Comparison of ENCODE assay signal across 1 cellular context in the genomic region with DNA sequence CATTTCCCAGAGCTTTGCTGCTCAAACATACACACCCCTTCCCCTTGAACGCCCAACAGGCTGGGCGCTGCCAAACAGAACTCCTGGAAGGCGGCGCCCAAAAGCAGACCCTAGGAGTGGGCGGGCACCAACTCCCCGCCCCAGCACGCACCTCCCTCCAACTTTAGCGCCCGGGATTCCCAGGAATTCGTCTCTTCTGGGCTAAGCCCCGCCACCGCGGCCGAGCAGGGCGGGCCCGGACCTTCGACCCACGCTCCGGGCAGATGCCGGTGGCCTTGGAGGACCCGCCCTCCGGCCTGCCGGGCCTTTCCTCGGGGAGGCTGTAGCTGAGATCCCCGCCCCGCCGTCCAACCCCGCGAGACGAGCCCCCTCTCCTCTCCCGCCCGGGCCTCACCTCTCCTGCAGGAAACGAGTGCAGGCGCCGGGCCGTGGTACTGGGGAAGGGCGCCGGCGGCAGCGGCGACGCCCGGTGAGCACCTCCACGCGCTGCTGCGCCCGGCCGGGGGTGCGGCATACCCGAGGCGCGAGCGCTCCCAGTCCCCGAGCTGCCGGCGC.
A peak's percentile ranks its signal among the peaks of the same experiment; 100 is the strongest.
TF ChIP-seq lines count a peak whose summit lies in the region.

No MANE protein-coding gene starts in this region.

TF ChIP-seq in GM12878, 131 proteins besides CTCF, POLR2A, EP300 and RAD21 (continued from another document):
- TF ChIP-seq, protein P1, sequence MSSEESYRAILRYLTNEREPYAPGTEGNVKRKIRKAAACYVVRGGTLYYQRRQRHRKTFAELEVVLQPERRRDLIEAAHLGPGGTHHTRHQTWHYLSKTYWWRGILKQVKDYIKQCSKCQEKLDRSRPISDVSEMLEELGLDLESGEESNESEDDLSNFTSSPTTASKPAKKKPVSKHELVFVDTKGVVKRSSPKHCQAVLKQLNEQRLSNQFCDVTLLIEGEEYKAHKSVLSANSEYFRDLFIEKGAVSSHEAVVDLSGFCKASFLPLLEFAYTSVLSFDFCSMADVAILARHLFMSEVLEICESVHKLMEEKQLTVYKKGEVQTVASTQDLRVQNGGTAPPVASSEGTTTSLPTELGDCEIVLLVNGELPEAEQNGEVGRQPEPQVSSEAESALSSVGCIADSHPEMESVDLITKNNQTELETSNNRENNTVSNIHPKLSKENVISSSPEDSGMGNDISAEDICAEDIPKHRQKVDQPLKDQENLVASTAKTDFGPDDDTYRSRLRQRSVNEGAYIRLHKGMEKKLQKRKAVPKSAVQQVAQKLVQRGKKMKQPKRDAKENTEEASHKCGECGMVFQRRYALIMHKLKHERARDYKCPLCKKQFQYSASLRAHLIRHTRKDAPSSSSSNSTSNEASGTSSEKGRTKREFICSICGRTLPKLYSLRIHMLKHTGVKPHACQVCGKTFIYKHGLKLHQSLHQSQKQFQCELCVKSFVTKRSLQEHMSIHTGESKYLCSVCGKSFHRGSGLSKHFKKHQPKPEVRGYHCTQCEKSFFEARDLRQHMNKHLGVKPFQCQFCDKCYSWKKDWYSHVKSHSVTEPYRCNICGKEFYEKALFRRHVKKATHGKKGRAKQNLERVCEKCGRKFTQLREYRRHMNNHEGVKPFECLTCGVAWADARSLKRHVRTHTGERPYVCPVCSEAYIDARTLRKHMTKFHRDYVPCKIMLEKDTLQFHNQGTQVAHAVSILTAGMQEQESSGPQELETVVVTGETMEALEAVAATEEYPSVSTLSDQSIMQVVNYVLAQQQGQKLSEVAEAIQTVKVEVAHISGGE (CRISPR knock-in tag; IDR thresholded peaks at IDR 0.05): no peak
- TF ChIP-seq ZNF384 (IDR thresholded peaks at IDR 0.05; ENCODE audit: borderline replicate concordance, low read depth, low read length) (no peak), IKZF2 (IDR thresholded peaks at IDR 0.05) (peak in 1 of 2 experiments; percentile 34; a peak in 1 of 4 replicates)
- TF ChIP-seq, protein P2, sequence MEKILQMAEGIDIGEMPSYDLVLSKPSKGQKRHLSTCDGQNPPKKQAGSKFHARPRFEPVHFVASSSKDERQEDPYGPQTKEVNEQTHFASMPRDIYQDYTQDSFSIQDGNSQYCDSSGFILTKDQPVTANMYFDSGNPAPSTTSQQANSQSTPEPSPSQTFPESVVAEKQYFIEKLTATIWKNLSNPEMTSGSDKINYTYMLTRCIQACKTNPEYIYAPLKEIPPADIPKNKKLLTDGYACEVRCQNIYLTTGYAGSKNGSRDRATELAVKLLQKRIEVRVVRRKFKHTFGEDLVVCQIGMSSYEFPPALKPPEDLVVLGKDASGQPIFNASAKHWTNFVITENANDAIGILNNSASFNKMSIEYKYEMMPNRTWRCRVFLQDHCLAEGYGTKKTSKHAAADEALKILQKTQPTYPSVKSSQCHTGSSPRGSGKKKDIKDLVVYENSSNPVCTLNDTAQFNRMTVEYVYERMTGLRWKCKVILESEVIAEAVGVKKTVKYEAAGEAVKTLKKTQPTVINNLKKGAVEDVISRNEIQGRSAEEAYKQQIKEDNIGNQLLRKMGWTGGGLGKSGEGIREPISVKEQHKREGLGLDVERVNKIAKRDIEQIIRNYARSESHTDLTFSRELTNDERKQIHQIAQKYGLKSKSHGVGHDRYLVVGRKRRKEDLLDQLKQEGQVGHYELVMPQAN (conservative IDR thresholded peaks at IDR 0.05): peak; percentile 91; the same call in 1 of the 2 replicates
